In the genomic region with DNA sequence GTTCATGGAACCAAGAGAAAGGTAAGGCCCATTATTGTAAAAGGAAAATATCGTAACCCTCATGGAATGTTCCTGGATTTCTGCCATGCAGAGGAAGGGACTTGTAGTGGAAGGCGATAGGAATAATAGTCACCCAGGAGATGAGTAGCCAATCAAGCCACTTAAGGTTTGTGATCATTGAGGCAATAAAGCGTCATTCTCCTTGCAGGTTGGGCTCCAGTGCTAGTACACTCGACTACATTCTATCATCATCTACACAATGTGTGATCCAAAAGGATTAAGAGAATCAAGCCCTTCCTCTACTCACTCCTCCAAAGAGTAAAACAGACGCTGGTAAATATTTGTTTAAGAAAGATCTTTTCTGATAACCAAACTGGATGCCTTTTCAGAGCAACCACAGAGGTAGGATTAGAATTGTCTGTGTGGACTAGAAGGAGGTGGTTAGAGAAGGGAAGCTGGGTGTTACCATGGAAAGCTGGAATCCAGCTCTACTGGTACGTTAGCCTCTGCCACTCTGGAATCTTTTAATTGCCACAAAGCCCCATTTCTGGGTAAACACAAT, we compare ENCODE assay signal across 13 cellular contexts.
DNase-seq lines count a peak whose midpoint lies in the region; ATAC-seq, FAIRE-seq and TF ChIP-seq lines count a peak whose summit lies in the region.
"Had no signal": no experiment of that assay in that cellular context is flagged by ENCODE, and none has a peak within 500 bp of the region (broad histone marks: within the 10 kb centered on the region; RNA-seq: fewer than 3 reads in every experiment).

No MANE protein-coding gene starts in this region.

- no peak overlapping the region for H3K27ac Mint-ChIP-seq in activated CD8-positive, alpha-beta T cell treated with anti-CD3 and anti-CD28 coated beads for 36 hours

- 69 to 70% methylated on average over 6 of the region's 6 CpGs for WGBS in aorta, 2 donors

- H3K9me3 ChIP-seq in endothelial cell of umbilical vein (replicated peaks; ENCODE audit: control insufficient read depth, insufficient read depth, low read length) (no peaks in the 10 kb centered on the region), aorta (ENCODE audit: control insufficient read depth, low read length) (no peaks in the 10 kb centered on the region)

- H3K9me3 Mint-ChIP-seq in activated CD8-positive, alpha-beta T cell treated with anti-CD3 and anti-CD28 coated beads for 36 hours: peaks cover 2% of the 10 kb centered on the region

- dilution Hi-C loops in endothelial cell of umbilical vein (cut with MboI; ENCODE audit: extremely low pct_ligation_motif_present, low sequenced_read_pairs): no loop called here

- H3K27me3 ChIP-seq in endothelial cell of umbilical vein (ENCODE audit: control insufficient read depth in 2 of 2, insufficient read depth in 2 of 2, low read length in 2 of 2) (no peaks in the 10 kb centered on the region), aorta (ENCODE audit: control insufficient read depth in 1 of 2, insufficient read depth in 2 of 2, low read length in 1 of 2) (no peaks in the 10 kb centered on the region)

- H4K20me1 ChIP-seq in endothelial cell of umbilical vein (replicated peaks; ENCODE audit: control insufficient read depth, extremely low read depth, insufficient read depth, low read length): no peaks in the 10 kb centered on the region

- POLR2A ChIA-PET in endothelial cell of umbilical vein (lab: Charles Lee): no interaction called here
- POLR2A ChIA-PET in activated CD8-positive, alpha-beta T cell treated with anti-CD3 and anti-CD28 coated beads for 36 hours (lab: Charles Lee): no interaction called here

- H3K4me1 ChIP-seq in endothelial cell of umbilical vein (ENCODE audit: control insufficient read depth, extremely low read depth, insufficient read depth, low read length) (no peaks in the 10 kb centered on the region), aorta (ENCODE audit: control insufficient read depth in 1 of 2, insufficient read depth in 2 of 2, low read length in 2 of 2) (peaks cover 0 to 3% of the 10 kb centered on the region in 2 donors)

- FAIRE-seq in endothelial cell of umbilical vein (lab: Jason Lieb, UNC): no peak

- TF ChIP-seq POLR2A in endothelial cell of umbilical vein (IDR thresholded peaks at IDR 0.05; ENCODE audit: low read depth, low read length): no peak

- H3K79me2 ChIP-seq in endothelial cell of umbilical vein (ENCODE audit: control insufficient read depth, insufficient read depth, low read length): no peaks in the 10 kb centered on the region

- no peak overlapping the region for H3K4me3 ChIP-seq in endothelial cell of umbilical vein (replicated peaks in 1 of 3; ENCODE audit: insufficient read depth in 1 of 3, low read depth in 1 of 3, low read length in 3 of 3)
- H3K4me3 ChIP-seq in aorta (ENCODE audit: low read length in 2 of 2): no peak overlapping the region

- CTCF ChIA-PET in endothelial cell of umbilical vein (lab: Charles Lee): interaction anchor here (1.7 kb wide), 1 partner anchor 129 kb away, joined by 5 read pairs; no protein-coding TSS in a partner anchor
- CTCF ChIA-PET in activated CD8-positive, alpha-beta T cell treated with anti-CD3 and anti-CD28 coated beads for 36 hours (lab: Charles Lee): no interaction called here

- H3K36me3 ChIP-seq in endothelial cell of umbilical vein (ENCODE audit: control insufficient read depth in 2 of 2, extremely low read depth in 1 of 2, insufficient read depth in 2 of 2, low read length in 2 of 2) (no peaks in the 10 kb centered on the region), aorta (ENCODE audit: control insufficient read depth in 1 of 2, insufficient read depth in 2 of 2, low read length in 1 of 2) (peaks cover 0 to 1% of the 10 kb centered on the region in 2 donors)

- peaks cover 9% of the 10 kb centered on the region for H3K4me1 Mint-ChIP-seq in activated CD8-positive, alpha-beta T cell treated with anti-CD3 and anti-CD28 coated beads for 36 hours (ENCODE audit: low read depth)

- no peaks in the 10 kb centered on the region for H3K9me1 ChIP-seq in endothelial cell of umbilical vein (replicated peaks; ENCODE audit: control insufficient read depth, extremely low read depth, insufficient read depth, low read length)

- ATAC-seq in GM21825 (IDR thresholded peaks at IDR 0.05; ENCODE audit: unreplicated experiment): no peak
- no peak for ATAC-seq in aorta (ENCODE audit: low FRiP score)
- no peak for ATAC-seq in GM18498 (IDR thresholded peaks at IDR 0.05; ENCODE audit: unreplicated experiment)
- ATAC-seq in activated CD8-positive, alpha-beta T cell treated with anti-CD3 and anti-CD28 coated beads for 36 hours: no peak

- DNase-seq in ELR (ENCODE audit: low read depth) (peak; percentile 69), NCI-H69 (lab: John Stamatoyannopoulos, UW) (peak; percentile 61), endothelial cell of umbilical vein (ENCODE audit: low read depth, low spot score) (peak; percentile 50), non-pigmented ciliary epithelial cell (ENCODE audit: low read depth) (peak; percentile 76), aorta (no peak)
- DNase-seq in activated CD8-positive, alpha-beta T cell treated with anti-CD3 and anti-CD28 coated beads for 36 hours: no peak
- DNase-seq: activated CD8-positive, alpha-beta memory T cell treated with anti-CD3 and anti-CD28 coated beads for 24 hours; amygdala; DMS 273 treated with DMSO at 0.1 percent for 48 hours; NCI-H2081 treated with DMSO at 0.1 percent for 48 hours; SW 1271 had no signal

- no TSS peak for BruUV-seq in endothelial cell of umbilical vein (replicated peaks; lab: Mats Ljungman, UMichigan)

- TF ChIP-seq CTCF in endothelial cell of umbilical vein (IDR thresholded peaks at IDR 0.05; ENCODE audit: extremely low read depth in 1 of 2, insufficient read depth in 1 of 2, low read depth in 1 of 2, low read length in 2 of 2): no peak
- no peak for TF ChIP-seq CTCF in activated CD8-positive, alpha-beta T cell treated with anti-CD3 and anti-CD28 coated beads for 36 hours (IDR thresholded peaks at IDR 0.05)

- H3K27ac ChIP-seq in endothelial cell of umbilical vein (ENCODE audit: insufficient read depth, low read depth, low read length) (no peak overlapping the region), aorta (ENCODE audit: low read depth in 1 of 2, low read length in 2 of 2) (no peak overlapping the region)

- no peaks in the 10 kb centered on the region for H3K27me3 Mint-ChIP-seq in activated CD8-positive, alpha-beta T cell treated with anti-CD3 and anti-CD28 coated beads for 36 hours

- H3K9ac ChIP-seq in endothelial cell of umbilical vein (replicated peaks; ENCODE audit: extremely low read depth, insufficient read depth, low read length): no peak overlapping the region

- no peak overlapping the region for H3K4me3 Mint-ChIP-seq in activated CD8-positive, alpha-beta T cell treated with anti-CD3 and anti-CD28 coated beads for 36 hours

- intact Hi-C loops in endothelial cell of umbilical vein (cut with micrococcal nuclease) (no loop called here), aorta (cut with DNase I) (no loop called here)
- intact Hi-C loops in activated CD8-positive, alpha-beta T cell treated with anti-CD3 and anti-CD28 coated beads for 36 hours (cut with micrococcal nuclease): no loop called here

- H3K4me2 ChIP-seq in endothelial cell of umbilical vein (ENCODE audit: insufficient read depth, low read length): no peak overlapping the region

- peak overlapping the region; percentile 19 for H2AFZ ChIP-seq in endothelial cell of umbilical vein (ENCODE audit: low read depth, low read length)

- H3K36me3 Mint-ChIP-seq in activated CD8-positive, alpha-beta T cell treated with anti-CD3 and anti-CD28 coated beads for 36 hours (ENCODE audit: low read depth): peaks cover 1% of the 10 kb centered on the region

TF ChIP-seq in endothelial cell of umbilical vein, 7 proteins besides CTCF, POLR2A, EP300 and RAD21:
- TF ChIP-seq POLR2AphosphoS5 (IDR thresholded peaks at IDR 0.05; ENCODE audit: insufficient read depth, low read depth, low read length): no peak

Comparison
In these comparisons a context has a peak if more than half of its experiments do, and no peak if none do; other contexts are left out.
1. DNase-seq: peak in ELR (single experiment), NCI-H69 (single experiment), endothelial cell of umbilical vein (single experiment) and non-pigmented ciliary epithelial cell (single experiment); none in aorta (0 of 2) and activated CD8-positive, alpha-beta T cell treated with anti-CD3 and anti-CD28 coated beads for 36 hours (single experiment).